11 cellular contexts compared by ENCODE assay signal in genomic region chr1:205518616-205519540, GRCh38. TPM values are rescaled to one million over a fixed set of nuclear protein-coding genes. Genes with fewer than 3 reads are reported as not detected.
A peak's percentile ranks its signal among the peaks of the same experiment; 100 is the strongest.
DNase-seq lines count a peak whose midpoint lies in the region; ATAC-seq and TF ChIP-seq lines count a peak whose summit lies in the region.
"Had no signal": no experiment of that assay in that cellular context is flagged by ENCODE, and none has a peak within 500 bp of the region (broad histone marks: within the 10 kb centered on the region; RNA-seq: fewer than 3 reads in every experiment).

No MANE protein-coding gene starts in this region.

- H3K4me1 ChIP-seq in heart right ventricle: peaks cover 31 to 100% (median 83%) of the 10 kb centered on the region in 9 donors

- intact Hi-C loops in heart right ventricle (cut with DNase I): loop anchor here in 1 of 10 donors (2.0 kb wide), 1 partner anchor 24 kb away; no protein-coding TSS in a partner anchor

- no peaks in the 10 kb centered on the region for H3K9me3 ChIP-seq in heart right ventricle

- peaks cover 0 to 9% (median 0%) of the 10 kb centered on the region in 9 donors for H3K36me3 ChIP-seq in heart right ventricle

- WGBS in heart right ventricle, 2 donors: 46 to 68% methylated on average over 9 of the region's 9 CpGs

- H3K4me3 ChIP-seq in heart right ventricle: no peak overlapping the region

- no peaks in the 10 kb centered on the region for H3K27me3 ChIP-seq in heart right ventricle

- peak in 4 of 8 donors; percentile 14 to 29 (median 19) for ATAC-seq in heart right ventricle

- no peak for TF ChIP-seq CTCF in heart right ventricle (IDR thresholded peaks at IDR 0.05)

- in situ Hi-C loops in G401 (cut with HindIII; ENCODE audit: low sequenced_read_pairs): no loop called here

- peak overlapping the region in 8 of 10 donors; percentile 13 to 94 (median 61) for H3K27ac ChIP-seq in heart right ventricle

- DNase-seq in G401 (ENCODE audit: low spot score): peak; percentile 76
- DNase-seq in NCI-H1694 (lab: John Stamatoyannopoulos, UW): peak; percentile 32
- peak in 1 of 2 donors; percentile 43 for DNase-seq in heart right ventricle
- DNase-seq in occipital lobe (lab: John Stamatoyannopoulos, UW): peak; percentile 82
- no peak for DNase-seq in RPMI8226
- no peak for DNase-seq in stimulated activated CD8-positive, alpha-beta memory T cell treated with anti-CD3 and anti-CD28 coated beads, Interleukin-4, amount 100 ng/mL, for 48 hours
- no peak for DNase-seq in dedifferentiated amniotic fluid mesenchymal stem cell (ENCODE audit: extremely low spot score)
- no peak for DNase-seq in OCI-M2 (lab: John Stamatoyannopoulos, UW; ENCODE audit: unreplicated experiment)
- DNase-seq: activated CD4-positive, CD25-positive, alpha-beta regulatory T cell treated with anti-CD3 and anti-CD28 coated beads, Interleukin-2, amount 50 U/mL, for 72 hours; activated T-cell treated with anti-CD3 and anti-CD28 coated beads, Interleukin-2, amount 50 U/mL, for 48 hours; erythroblast had no signal

RNA-seq across cellular contexts. Expression of gene CDK18, which starts 14.4 kb away (rescaled TPM):
- 4.0 and 6.6 TPM in 2 replicates for total RNA-seq in G401 (2014; rRNA removed; shearing (Covaris generic))
- total RNA-seq in heart right ventricle: 100 to 1,000 TPM; 122 to 199 (median 164) TPM
- polyA plus RNA-seq in heart right ventricle: 100 to 1,000 TPM in 1 of 2 donors, 10 to 100 TPM in 1; 41.4 to 156 TPM
- total RNA-seq in occipital lobe: 0.16 TPM

Comparison
In these comparisons a context has a peak if more than half of its experiments do, and no peak if none do; other contexts are left out.
1. DNase-seq: peak in G401 (single experiment), NCI-H1694 (single experiment) and occipital lobe (single experiment); none in RPMI8226 (single experiment), stimulated activated CD8-positive, alpha-beta memory T cell treated with anti-CD3 and anti-CD28 coated beads, Interleukin-4, amount 100 ng/mL, for 48 hours (single experiment), dedifferentiated amniotic fluid mesenchymal stem cell (single experiment) and OCI-M2 (single experiment).
2. RNA of gene CDK18, which starts 14.4 kb away (total RNA-seq): 122 to 199 TPM in heart right ventricle; 4.0 to 6.6 TPM in G401 and 0.16 TPM in occipital lobe (single experiment); every median in the first group is over 10 times any median in the second.